In genomic region chr1:173201968-173202367, GRCh38 we compare ENCODE assay signal across 27 cellular contexts. TPM values are rescaled to one million over a fixed set of nuclear protein-coding genes. Genes with fewer than 3 reads are reported as not detected.
DNase-seq lines count a peak whose midpoint lies in the region; ATAC-seq and TF ChIP-seq lines count a peak whose summit lies in the region.
"Had no signal": no experiment of that assay in that cellular context is flagged by ENCODE, and none has a peak within 500 bp of the region (broad histone marks: within the 10 kb centered on the region; RNA-seq: fewer than 3 reads in every experiment).

No MANE protein-coding gene starts in this region.

- H3K9me3 ChIP-seq in BLaER1 treated with 17β-estradiol and CSF1 and Interleukin-3, amounts not matched to agents 10 nM and 100 nM (replicated peaks in 1 of 11): peaks cover 0 to 4% (median 0%) of the 10 kb centered on the region in 11 experiments; a peak in 2 of 22 replicates
- no peaks in the 10 kb centered on the region for H3K9me3 ChIP-seq in HCT116 (ENCODE audit: control insufficient read depth in 1 of 2, insufficient read depth in 1 of 2, low read depth in 1 of 2, low read length in 2 of 2)
- no peaks in the 10 kb centered on the region for H3K9me3 ChIP-seq in tibial nerve
- H3K9me3 ChIP-seq: ovary, spleen, testis, vagina had no signal

- H3K36me3 Mint-ChIP-seq in activated B cell treated with CpG ODN at 0.5 μM for 24 hours (ENCODE audit: low read depth): no peaks in the 10 kb centered on the region
- H3K36me3 Mint-ChIP-seq in activated CD4-positive, alpha-beta memory T cell treated with anti-CD3 and anti-CD28 coated beads for 36 hours: no peaks in the 10 kb centered on the region
- H3K36me3 Mint-ChIP-seq: brain; CD8-positive, alpha-beta memory T cell; naive thymus-derived CD8-positive, alpha-beta T cell had no signal

- H3K4me3 Mint-ChIP-seq in activated B cell treated with CpG ODN at 0.5 μM for 24 hours: no peak overlapping the region
- no peak overlapping the region for H3K4me3 Mint-ChIP-seq in activated CD4-positive, alpha-beta memory T cell treated with anti-CD3 and anti-CD28 coated beads for 36 hours
- H3K4me3 Mint-ChIP-seq: activated CD8-positive, alpha-beta T cell treated with anti-CD3 and anti-CD28 coated beads for 36 hours; brain; CD8-positive, alpha-beta memory T cell; naive thymus-derived CD8-positive, alpha-beta T cell had no signal

- H3K4me1 Mint-ChIP-seq in activated B cell treated with CpG ODN at 0.5 μM for 24 hours: peaks cover 46% of the 10 kb centered on the region
- peaks cover 26% of the 10 kb centered on the region for H3K4me1 Mint-ChIP-seq in activated CD4-positive, alpha-beta memory T cell treated with anti-CD3 and anti-CD28 coated beads for 36 hours (ENCODE audit: low read depth)
- H3K4me1 Mint-ChIP-seq: brain had no signal

- H3K27me3 Mint-ChIP-seq in activated B cell treated with CpG ODN at 0.5 μM for 24 hours: no peaks in the 10 kb centered on the region
- peaks cover 3% of the 10 kb centered on the region for H3K27me3 Mint-ChIP-seq in activated CD4-positive, alpha-beta memory T cell treated with anti-CD3 and anti-CD28 coated beads for 36 hours
- H3K27me3 Mint-ChIP-seq: activated CD8-positive, alpha-beta T cell treated with anti-CD3 and anti-CD28 coated beads for 36 hours; CD8-positive, alpha-beta memory T cell; naive thymus-derived CD8-positive, alpha-beta T cell had no signal

- no peak for TF ChIP-seq EP300 in tibial nerve (IDR thresholded peaks at IDR 0.05)

- TF ChIP-seq RAD21 in HCT116 (IDR thresholded peaks at IDR 0.05; ENCODE audit: low read depth): no peak

- RAD21 ChIA-PET in HCT116 (lab: Charles Lee; ENCODE audit: low non-redundant PET in 1 of 2, low total read pairs in 2 of 2, uncharacterized antibody in 2 of 2, unreplicated experiment in 2 of 2): interaction anchor here (1.0 to 2.6 kb wide), 10 partner anchors 283 to 457 kb away, joined by 3 to 22 read pairs (median 4); no protein-coding TSS in a partner anchor

- CTCF ChIA-PET in HCT116 (lab: Charles Lee) (interaction anchor here (0.6 to 6.0 kb wide), 15 partner anchors 11 to 460 kb away, joined by 3 to 115 read pairs (median 4); no protein-coding TSS in a partner anchor), activated B cell treated with CpG ODN at 0.5 μM for 24 hours (lab: Charles Lee) (interaction anchor here (0.8 to 13.1 kb wide), 28 partner anchors 9 to 463 kb away, joined by 3 to 249 read pairs (median 4); no protein-coding TSS in a partner anchor)
- CTCF ChIA-PET in activated CD4-positive, alpha-beta memory T cell treated with anti-CD3 and anti-CD28 coated beads for 36 hours (lab: Charles Lee): interaction anchor here (0.9 to 7.8 kb wide), 19 partner anchors 8 to 459 kb away, joined by 3 to 166 read pairs (median 4); no protein-coding TSS in a partner anchor

- H3K27ac ChIP-seq in BLaER1 treated with 17β-estradiol and CSF1 and Interleukin-3, amounts not matched to agents 10 nM and 100 nM: 0 out of 22 replicates have a peak overlapping the region, but pooled peaks of 1 of the 11 experiments have one; percentile 18
- H3K27ac ChIP-seq in HCT116 (ENCODE audit: low read depth, low read length): no peak overlapping the region; the same call in 1 of the 2 replicates
- H3K27ac ChIP-seq in tibial nerve: no peak overlapping the region
- H3K27ac ChIP-seq: foreskin keratinocyte, KMS-11, ovary, spleen, testis, vagina had no signal

- no peaks in the 10 kb centered on the region for H3K9me2 ChIP-seq in HCT116 (ENCODE audit: insufficient read depth)

- no peaks in the 10 kb centered on the region for H3K79me2 ChIP-seq in HCT116 (ENCODE audit: insufficient read depth, low read length)

- no peak overlapping the region for H3K9ac ChIP-seq in BLaER1 treated with 17β-estradiol and CSF1 and Interleukin-3, amounts not matched to agents 10 nM and 100 nM
- no peak overlapping the region for H3K9ac ChIP-seq in HCT116 (ENCODE audit: low read length)
- H3K9ac ChIP-seq: KMS-11 had no signal

- intact Hi-C loops in HCT116 (cut with micrococcal nuclease): loop anchor here (1.0 to 2.0 kb wide), 3 partner anchors 269 to 457 kb away; no protein-coding TSS in a partner anchor
- intact Hi-C loops in activated B cell treated with CpG ODN at 0.5 μM for 24 hours (cut with micrococcal nuclease): loop anchor here (1.0 to 10.0 kb wide), 5 partner anchors 185 to 1543 kb away; no protein-coding TSS in a partner anchor
- intact Hi-C loops in activated CD4-positive, alpha-beta memory T cell treated with anti-CD3 and anti-CD28 coated beads for 36 hours (cut with micrococcal nuclease): loop anchor here (1.0 to 2.0 kb wide), 2 partner anchors 375 to 457 kb away; no protein-coding TSS in a partner anchor

- H3K4me3 ChIP-seq in BLaER1 treated with 17β-estradiol and CSF1 and Interleukin-3, amounts not matched to agents 10 nM and 100 nM: no peak overlapping the region
- H3K4me3 ChIP-seq in HCT116 (replicated peaks in 1 of 2; ENCODE audit: low read depth in 1 of 2, low read length in 2 of 2) (no peak overlapping the region), tibial nerve (no peak overlapping the region)
- H3K4me3 ChIP-seq: ovary, spleen, testis, vagina had no signal

- H3K27me3 ChIP-seq in BLaER1 treated with 17β-estradiol and CSF1 and Interleukin-3, amounts not matched to agents 10 nM and 100 nM: no peaks in the 10 kb centered on the region
- H3K27me3 ChIP-seq in HCT116 (ENCODE audit: insufficient read depth, low read length) (no peaks in the 10 kb centered on the region), tibial nerve (no peaks in the 10 kb centered on the region)
- H3K27me3 ChIP-seq: foreskin keratinocyte, ovary, spleen, testis, vagina had no signal

- ATAC-seq in HCT116: peak; percentile 41
- peak; percentile 50 for ATAC-seq in activated B cell treated with CpG ODN at 0.5 μM for 24 hours (ENCODE audit: low read depth)
- ATAC-seq: activated CD8-positive, alpha-beta T cell treated with anti-CD3 and anti-CD28 coated beads for 36 hours; naive thymus-derived CD8-positive, alpha-beta T cell had no signal

- BruUV-seq in HCT116 (replicated peaks; lab: Mats Ljungman, UMichigan): no TSS peak

- no peaks in the 10 kb centered on the region for H3K9me3 Mint-ChIP-seq in activated B cell treated with CpG ODN at 0.5 μM for 24 hours
- no peaks in the 10 kb centered on the region for H3K9me3 Mint-ChIP-seq in activated CD4-positive, alpha-beta memory T cell treated with anti-CD3 and anti-CD28 coated beads for 36 hours
- H3K9me3 Mint-ChIP-seq: activated CD8-positive, alpha-beta T cell treated with anti-CD3 and anti-CD28 coated beads for 36 hours; brain; CD8-positive, alpha-beta memory T cell; naive thymus-derived CD8-positive, alpha-beta T cell had no signal

- TF ChIP-seq CTCF in HCT116 (IDR thresholded peaks at IDR 0.05 in 2 of 3, conservative IDR thresholded peaks at IDR 0.05 in 1 of 3; ENCODE audit: borderline replicate concordance in 1 of 3, insufficient read depth in 1 of 3, low read depth in 2 of 3, low read length in 2 of 3) (no peak), activated B cell treated with CpG ODN at 0.5 μM for 24 hours (IDR thresholded peaks at IDR 0.05) (no peak), tibial nerve (IDR thresholded peaks at IDR 0.05) (no peak)

- TF ChIP-seq POLR2A in HCT116 (IDR thresholded peaks at IDR 0.05; ENCODE audit: borderline replicate concordance, extremely low read depth, insufficient read depth, insufficient read length): no peak
- TF ChIP-seq POLR2A in tibial nerve (IDR thresholded peaks at IDR 0.05): no peak

- peaks cover 42 to 73% (median 59%) of the 10 kb centered on the region in 10 experiments for H3K4me1 ChIP-seq in BLaER1 treated with 17β-estradiol and CSF1 and Interleukin-3, amounts not matched to agents 10 nM and 100 nM
- H3K4me1 ChIP-seq in HCT116 (ENCODE audit: control insufficient read depth in 1 of 2, insufficient read depth in 2 of 2, low read length in 2 of 2) (peaks cover 8 to 17% of the 10 kb centered on the region in 2 experiments; a peak in 3 of 4 replicates), tibial nerve (peaks cover 0 to 26% (median 7%) of the 10 kb centered on the region in 4 donors)

- H3K27ac Mint-ChIP-seq in activated B cell treated with CpG ODN at 0.5 μM for 24 hours: no peak overlapping the region
- H3K27ac Mint-ChIP-seq in activated CD4-positive, alpha-beta memory T cell treated with anti-CD3 and anti-CD28 coated beads for 36 hours: no peak overlapping the region
- H3K27ac Mint-ChIP-seq: activated CD8-positive, alpha-beta T cell treated with anti-CD3 and anti-CD28 coated beads for 36 hours; brain had no signal

- WGBS in tibial nerve, 2 donors: 86 to 89% methylated on average over 1 of the region's 1 CpG

- peak overlapping the region in 8 of 11 experiments; percentile 2 to 95 (median 34); a peak in 12 of 22 replicates for H3K4me2 ChIP-seq in BLaER1 treated with 17β-estradiol and CSF1 and Interleukin-3, amounts not matched to agents 10 nM and 100 nM
- H3K4me2 ChIP-seq in HCT116 (ENCODE audit: low read length): no peak overlapping the region
- H3K4me2 ChIP-seq: KMS-11 had no signal

- POLR2A ChIA-PET in HCT116 (lab: Charles Lee) (no interaction called here), activated B cell treated with CpG ODN at 0.5 μM for 24 hours (lab: Charles Lee) (interaction anchor here (0.6 to 1.8 kb wide), 7 partner anchors 10 to 457 kb away, joined by 3 to 13 read pairs (median 4); no protein-coding TSS in a partner anchor)
- POLR2A ChIA-PET in activated CD4-positive, alpha-beta memory T cell treated with anti-CD3 and anti-CD28 coated beads for 36 hours (lab: Charles Lee): no interaction called here

- H3K36me3 ChIP-seq in BLaER1 treated with 17β-estradiol and CSF1 and Interleukin-3, amounts not matched to agents 10 nM and 100 nM: no peaks in the 10 kb centered on the region
- H3K36me3 ChIP-seq in HCT116 (ENCODE audit: control insufficient read depth in 1 of 2, insufficient read depth in 2 of 2, low read length in 2 of 2) (no peaks in the 10 kb centered on the region), tibial nerve (no peaks in the 10 kb centered on the region)
- H3K36me3 ChIP-seq: ovary, spleen, vagina had no signal

- no peak overlapping the region for H2AFZ ChIP-seq in HCT116 (ENCODE audit: low read depth, low read length, poor library complexity, severe bottlenecking)

- DNase-seq in HCT116 (ENCODE audit: low read depth, low spot score): no peak
- DNase-seq in activated B cell treated with CpG ODN at 0.5 μM for 24 hours: no peak
- peak; percentile 20 for DNase-seq in midbrain (lab: John Stamatoyannopoulos, UW)
- no peak for DNase-seq in activated CD4-positive, alpha-beta memory T cell treated with anti-CD3 and anti-CD28 coated beads for 36 hours
- DNase-seq in tibial nerve (ENCODE audit: low spot score in 2 of 2): no peak
- DNase-seq in stimulated activated CD8-positive, alpha-beta memory T cell treated with anti-CD3 and anti-CD28 coated beads, Interleukin-4, amount 100 ng/mL, for 48 hours: no peak
- DNase-seq: activated CD4-positive, CD25-positive, alpha-beta regulatory T cell treated with anti-CD3 and anti-CD28 coated beads, Interleukin-2, amount 50 U/mL, for 72 hours; activated effector memory CD4-positive, alpha-beta T cell treated with anti-CD3 and anti-CD28 coated beads, Interleukin-2, amount 50 U/mL, for 16 hours; activated T-cell treated with anti-CD3 and anti-CD28 coated beads for 4 hours; CD8-positive, alpha-beta memory T cell; effector CD8-positive, alpha-beta T cell; left cardiac atrium; NCI-H187 treated with DMSO at 0.1 percent for 48 hours; ovary; Right ventricle myocardium superior; spleen; stimulated activated CD4-positive, alpha-beta T cell treated with anti-CD3 and anti-CD28 coated beads, Interleukin-2, amount 100 ng/mL, for 48 hours; stimulated activated naive CD4-positive, alpha-beta T cell treated with Interleukin-2 at 50 U/mL for 16 hours had no signal

- H4K20me1 ChIP-seq in BLaER1 treated with 17β-estradiol and CSF1 and Interleukin-3, amounts not matched to agents 10 nM and 100 nM: no peaks in the 10 kb centered on the region
- H4K20me1 ChIP-seq in HCT116 (ENCODE audit: insufficient read depth): no peaks in the 10 kb centered on the region

RNA-seq across cellular contexts. Expression of gene TNFSF4, which starts 5.2 kb away (rescaled TPM):
- total RNA-seq in HCT116 (2021; ENCODE audit: unreplicated experiment) (0.89 TPM), activated B cell treated with CpG ODN at 0.5 μM for 24 hours (6.9 and 8.6 TPM in 2 replicates), tibial nerve (1 to 10 TPM in 3 of 4 donors, under 1 TPM in 1; 0.87 to 5.1 (median 1.4) TPM)
- polyA plus RNA-seq in HCT116 (2012): 0.48 and 0.57 TPM in 2 replicates
- under 1 TPM; 0.26 to 0.58 TPM for total RNA-seq in activated CD4-positive, alpha-beta memory T cell treated with anti-CD3 and anti-CD28 coated beads for 36 hours
- total RNA-seq: HT1080 had no signal
